ENCODE assay signal across 1 cellular context in the genomic region with DNA sequence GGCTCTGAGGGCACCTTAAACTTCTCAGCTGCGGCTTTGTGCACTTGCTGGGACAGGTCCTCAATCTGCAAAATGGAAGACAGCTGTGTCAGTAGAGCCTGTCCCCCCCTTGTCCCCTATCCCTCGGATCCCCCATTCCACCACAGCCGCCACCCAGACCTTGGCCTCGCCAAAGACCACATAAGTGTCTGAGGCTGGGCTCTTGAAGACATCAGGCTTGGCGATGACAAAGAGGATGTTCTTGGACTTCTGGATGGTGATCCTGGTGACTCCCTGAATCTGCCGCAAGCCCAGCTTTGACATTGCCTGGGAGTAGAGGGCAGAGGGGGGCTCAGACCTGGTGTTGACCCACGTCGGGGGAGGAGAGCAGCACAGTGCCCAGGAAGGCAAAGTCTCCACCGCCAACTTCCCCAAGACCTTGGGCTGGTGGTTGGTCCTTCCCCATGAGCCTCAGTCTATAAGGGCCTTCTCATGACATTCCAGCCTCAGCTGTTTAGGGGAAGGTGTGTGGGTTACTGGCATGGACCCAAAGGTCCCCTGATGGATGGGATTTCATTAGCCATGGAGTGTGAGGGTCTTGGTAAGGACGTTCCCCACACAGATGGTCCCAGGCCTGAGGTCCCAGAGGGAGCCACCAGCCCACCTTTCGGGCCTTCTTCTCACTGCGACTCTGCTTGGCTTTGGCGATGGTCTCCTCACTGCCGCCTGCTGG.
TF ChIP-seq lines count a peak whose summit lies in the region.

No MANE protein-coding gene starts in this region.

TF ChIP-seq in H1, 55 proteins besides CTCF, POLR2A, EP300 and RAD21:
- no peak for TF ChIP-seq JUN (IDR thresholded peaks at IDR 0.05; ENCODE audit: low read depth, low read length)
- TF ChIP-seq CBX5 (IDR thresholded peaks at IDR 0.05; ENCODE audit: low read depth, low read length), result no peak
- TF ChIP-seq TAF7 (optimal IDR thresholded peaks at IDR 0.05; ENCODE audit: borderline replicate concordance, low read depth, low read length), result no peak
- no peak for TF ChIP-seq RXRA (IDR thresholded peaks at IDR 0.05; ENCODE audit: insufficient read depth, low read depth, low read length)
- no peak for TF ChIP-seq EZH2 (IDR thresholded peaks at IDR 0.05; ENCODE audit: low read depth, low read length, severe bottlenecking)
- no peak for TF ChIP-seq POLR2AphosphoS5 (IDR thresholded peaks at IDR 0.05; ENCODE audit: low read depth, low read length)
- TF ChIP-seq, protein P1, sequence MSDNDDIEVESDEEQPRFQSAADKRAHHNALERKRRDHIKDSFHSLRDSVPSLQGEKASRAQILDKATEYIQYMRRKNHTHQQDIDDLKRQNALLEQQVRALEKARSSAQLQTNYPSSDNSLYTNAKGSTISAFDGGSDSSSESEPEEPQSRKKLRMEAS (IDR thresholded peaks at IDR 0.05), result no peak
- TF ChIP-seq, protein P2, sequence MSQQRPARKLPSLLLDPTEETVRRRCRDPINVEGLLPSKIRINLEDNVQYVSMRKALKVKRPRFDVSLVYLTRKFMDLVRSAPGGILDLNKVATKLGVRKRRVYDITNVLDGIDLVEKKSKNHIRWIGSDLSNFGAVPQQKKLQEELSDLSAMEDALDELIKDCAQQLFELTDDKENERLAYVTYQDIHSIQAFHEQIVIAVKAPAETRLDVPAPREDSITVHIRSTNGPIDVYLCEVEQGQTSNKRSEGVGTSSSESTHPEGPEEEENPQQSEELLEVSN (IDR thresholded peaks at IDR 0.05), result no peak
- no peak for TF ChIP-seq RBBP5 (IDR thresholded peaks at IDR 0.05; ENCODE audit: borderline replicate concordance, low read depth, low read length)
- no peak for TF ChIP-seq GABPA (IDR thresholded peaks at IDR 0.05; ENCODE audit: borderline replicate concordance, insufficient read depth, low read length)
- no peak for TF ChIP-seq ASH2L (IDR thresholded peaks at IDR 0.05; ENCODE audit: low read length)
- no peak for TF ChIP-seq KDM4A (IDR thresholded peaks at IDR 0.05; ENCODE audit: low read depth, low read length, severe bottlenecking)
